Comparison of ENCODE assay signal across 7 cellular contexts in genomic region chr18:10560457-10561045, GRCh38. TPM values are rescaled to one million over a fixed set of nuclear protein-coding genes. Genes with fewer than 3 reads are reported as not detected.
DNase-seq lines count a peak whose midpoint lies in the region; ATAC-seq and TF ChIP-seq lines count a peak whose summit lies in the region.

No MANE protein-coding gene starts in this region.

- H3K36me3 ChIP-seq in mesenchymal stem cell (ENCODE audit: control insufficient read depth in 1 of 2, insufficient read depth in 2 of 2, low read depth in 1 of 2, low read length in 2 of 2) = peaks cover 21 to 28% of the 10 kb centered on the region in 2 experiments

- H3K18ac ChIP-seq in mesenchymal stem cell (ENCODE audit: low read depth in 1 of 2, low read length in 2 of 2) = peak overlapping the region in 1 of 2 experiments; percentile 6

- H3K4me1 ChIP-seq in mesenchymal stem cell (ENCODE audit: control insufficient read depth, insufficient read depth, low read depth, low read length) = peaks cover 7% of the 10 kb centered on the region

- CTCF ChIA-PET in activated CD4-positive, alpha-beta memory T cell treated with anti-CD3 and anti-CD28 coated beads for 36 hours (lab: Charles Lee) = interaction anchor here (0.6 to 2.9 kb wide), 24 partner anchors 9 to 1605 kb away, joined by 3 to 11 read pairs (median 4); partner anchors contain the start of gene NAPG

- H2BK120ac ChIP-seq in mesenchymal stem cell (ENCODE audit: low read depth, low read length) = no peak overlapping the region

- DNase-seq in GM12864 (ENCODE audit: low read depth) = peak; percentile 31
- peak; percentile 16 for DNase-seq in NCI-H446 treated with DMSO at 0.1 percent for 48 hours (lab: John Stamatoyannopoulos, UW)
- peak; percentile 69 for DNase-seq in activated CD4-positive, alpha-beta memory T cell treated with anti-CD3 and anti-CD28 coated beads for 36 hours
- DNase-seq in effector memory CD8-positive, alpha-beta T cell = peak; percentile 44 to 50 (median 47)
- DNase-seq in mesenchymal stem cell = peak; percentile 70
- peak; percentile 37 for DNase-seq in stimulated activated CD8-positive, alpha-beta memory T cell treated with anti-CD3 and anti-CD28 coated beads, Interleukin-12 subunit alpha, Interleukin-12 subunit beta, amount 100 ng/mL, for 1 hour (ENCODE audit: low read depth)

- no peak overlapping the region for H2AFZ ChIP-seq in mesenchymal stem cell (ENCODE audit: low read depth, low read length)

- no peak overlapping the region for H3K4me3 Mint-ChIP-seq in activated CD4-positive, alpha-beta memory T cell treated with anti-CD3 and anti-CD28 coated beads for 36 hours
- H3K4me3 Mint-ChIP-seq in effector memory CD8-positive, alpha-beta T cell = peak overlapping the region; percentile 43 to 59

- H3K79me1 ChIP-seq in mesenchymal stem cell (replicated peaks; ENCODE audit: low read length, poor library complexity, severe bottlenecking) = peaks cover under 1% of the 10 kb centered on the region

- H3K4me1 Mint-ChIP-seq in activated CD4-positive, alpha-beta memory T cell treated with anti-CD3 and anti-CD28 coated beads for 36 hours (ENCODE audit: low read depth) = peaks cover 4% of the 10 kb centered on the region
- peaks cover 7 to 10% of the 10 kb centered on the region in 2 donors for H3K4me1 Mint-ChIP-seq in effector memory CD8-positive, alpha-beta T cell (ENCODE audit: low read depth in 2 of 2)

- H3K36me3 Mint-ChIP-seq in activated CD4-positive, alpha-beta memory T cell treated with anti-CD3 and anti-CD28 coated beads for 36 hours = peaks cover 12% of the 10 kb centered on the region
- peaks cover 4% of the 10 kb centered on the region for H3K36me3 Mint-ChIP-seq in effector memory CD8-positive, alpha-beta T cell (ENCODE audit: insufficient read depth)

- H3K27me3 ChIP-seq in mesenchymal stem cell (ENCODE audit: control insufficient read depth in 1 of 2, insufficient read depth in 1 of 2, low read length in 2 of 2) = no peaks in the 10 kb centered on the region

- peak overlapping the region; percentile 76 for H3K9ac ChIP-seq in mesenchymal stem cell (ENCODE audit: low read length)

- H2BK15ac ChIP-seq in mesenchymal stem cell (ENCODE audit: low read depth, poor library complexity, severe bottlenecking) = no peak overlapping the region

- no peaks in the 10 kb centered on the region for H3K9me3 Mint-ChIP-seq in activated CD4-positive, alpha-beta memory T cell treated with anti-CD3 and anti-CD28 coated beads for 36 hours
- no peaks in the 10 kb centered on the region for H3K9me3 Mint-ChIP-seq in effector memory CD8-positive, alpha-beta T cell

- TF ChIP-seq CTCF in GM12864 (IDR thresholded peaks at IDR 0.05; ENCODE audit: low read depth, low read length, missing control alignments) = peak; percentile 70

- no peak overlapping the region for H4K8ac ChIP-seq in mesenchymal stem cell (ENCODE audit: low read length)

- H3K27ac Mint-ChIP-seq in activated CD4-positive, alpha-beta memory T cell treated with anti-CD3 and anti-CD28 coated beads for 36 hours = no peak overlapping the region
- no peak overlapping the region for H3K27ac Mint-ChIP-seq in effector memory CD8-positive, alpha-beta T cell

- 62% methylated on average over 13 of the region's 17 CpGs for WGBS in mesenchymal stem cell

- POLR2A ChIA-PET in activated CD4-positive, alpha-beta memory T cell treated with anti-CD3 and anti-CD28 coated beads for 36 hours (lab: Charles Lee) = no interaction called here

- no peak overlapping the region for H3K27ac ChIP-seq in mesenchymal stem cell (ENCODE audit: low read length, poor library complexity, severe bottlenecking)

- no peak overlapping the region for H3K4me2 ChIP-seq in mesenchymal stem cell (ENCODE audit: low read length, poor library complexity, severe bottlenecking)

- no peak overlapping the region for H2AK5ac ChIP-seq in mesenchymal stem cell (ENCODE audit: low read length, severe bottlenecking)

- no peak overlapping the region for H3K14ac ChIP-seq in mesenchymal stem cell (ENCODE audit: low read length in 2 of 2)

- ATAC-seq in HG03045 (IDR thresholded peaks at IDR 0.05; ENCODE audit: unreplicated experiment) = peak; percentile 55
- peak; percentile 64 for ATAC-seq in effector memory CD8-positive, alpha-beta T cell (replicated peaks)

- no peak overlapping the region for H3K4ac ChIP-seq in mesenchymal stem cell (ENCODE audit: low read depth in 1 of 2, low read length in 2 of 2)

- H3K4me3 ChIP-seq in GM12864 (ENCODE audit: low read depth, low read length) = no peak overlapping the region; the same call in 1 of the 2 replicates
- H3K4me3 ChIP-seq in mesenchymal stem cell (ENCODE audit: insufficient read depth in 1 of 2, low read depth in 1 of 2, low read length in 2 of 2) = peak overlapping the region in 1 of 2 experiments; percentile 60

- H4K91ac ChIP-seq in mesenchymal stem cell (ENCODE audit: low read length) = no peak overlapping the region

- no peaks in the 10 kb centered on the region for H3K27me3 Mint-ChIP-seq in activated CD4-positive, alpha-beta memory T cell treated with anti-CD3 and anti-CD28 coated beads for 36 hours
- H3K27me3 Mint-ChIP-seq in effector memory CD8-positive, alpha-beta T cell = no peaks in the 10 kb centered on the region

- intact Hi-C loops in activated CD4-positive, alpha-beta memory T cell treated with anti-CD3 and anti-CD28 coated beads for 36 hours (cut with micrococcal nuclease) = loop anchor here (5.0 kb wide), 1 partner anchor 992 kb away; no protein-coding TSS in a partner anchor

- no peak overlapping the region for H2BK5ac ChIP-seq in mesenchymal stem cell (ENCODE audit: low read depth, low read length, poor library complexity, severe bottlenecking)

- H3K23ac ChIP-seq in mesenchymal stem cell (ENCODE audit: low read length in 2 of 2) = no peak overlapping the region

- peak overlapping the region in 1 of 2 experiments; percentile 43 for H2BK12ac ChIP-seq in mesenchymal stem cell (ENCODE audit: low read length in 2 of 2)

- H3K9me3 ChIP-seq in mesenchymal stem cell (ENCODE audit: control insufficient read depth, low read length) = no peaks in the 10 kb centered on the region

RNA-seq across cellular contexts. Expression of gene NAPG, which starts 34.7 kb away (rescaled TPM):
- total RNA-seq in activated CD4-positive, alpha-beta memory T cell treated with anti-CD3 and anti-CD28 coated beads for 36 hours = 10 to 100 TPM; 31.8 to 32.7 TPM
- polyA plus RNA-seq in mesenchymal stem cell (2013, experiment 1 of 2) = 21.3 TPM
- 21.5 TPM for polyA plus RNA-seq in mesenchymal stem cell (2013, experiment 2 of 2)

Comparison
In these comparisons a context has a peak if more than half of its experiments do, and no peak if none do; other contexts are left out.
1. DNase-seq: peak in every context shown above with its lines; median percentile 70 in mesenchymal stem cell; 69 in activated CD4-positive, alpha-beta memory T cell treated with anti-CD3 and anti-CD28 coated beads for 36 hours; 47 in effector memory CD8-positive, alpha-beta T cell; 37 in stimulated activated CD8-positive, alpha-beta memory T cell treated with anti-CD3 and anti-CD28 coated beads, Interleukin-12 subunit alpha, Interleukin-12 subunit beta, amount 100 ng/mL, for 1 hour; 31 in GM12864; 16 in NCI-H446 treated with DMSO at 0.1 percent for 48 hours.